ENCODE assay signal across 8 cellular contexts in the genomic region with DNA sequence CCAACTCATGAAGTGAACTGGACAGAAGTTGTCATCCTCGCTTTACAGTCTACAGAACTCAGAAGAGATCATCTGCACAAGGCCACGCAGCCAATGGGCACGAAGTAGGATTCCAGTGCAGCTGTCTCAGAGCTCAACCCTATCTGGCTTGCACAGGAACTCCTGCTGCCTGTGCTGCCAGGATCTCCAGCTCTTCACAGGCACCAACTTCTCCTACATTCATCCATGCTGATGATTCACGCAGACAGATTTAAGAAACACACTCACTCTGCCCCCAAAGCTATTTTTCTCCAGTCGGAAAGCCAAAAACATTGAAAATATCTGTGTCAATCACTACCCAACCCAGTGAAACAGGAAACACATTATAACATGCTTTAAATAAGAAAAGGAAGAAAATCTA.
DNase-seq lines count a peak whose midpoint lies in the region.

No MANE protein-coding gene starts in this region.

- DNase-seq in Ammon's horn (ENCODE audit: low spot score) (peak; percentile 84), OCI-M1 (lab: John Stamatoyannopoulos, UW) (peak; percentile 12), fibroblast of gingiva (ENCODE audit: low read depth) (peak; percentile 84), occipital lobe (lab: John Stamatoyannopoulos, UW) (peak; percentile 69), AML-193 (lab: John Stamatoyannopoulos, UW) (no peak), NCI-H2171 treated with DMSO at 0.1 percent for 48 hours (lab: John Stamatoyannopoulos, UW) (no peak), HPDE6-E6E7 (ENCODE audit: extremely low spot score) (no peak)
- no peak for DNase-seq in activated T-helper 1 cell treated with anti-CD3 and anti-CD28 coated beads, Interleukin-12 subunit alpha, Interleukin-12 subunit beta, Interleukin-2, Interleukin-4 antibody, amounts not matched to agents 30 ng/mL and 10 ng/mL and 1 ng/mL, durations not matched to agents 14 hours and 24 hours and 36 hours (ENCODE audit: low spot score)

- H3K27ac Mint-ChIP-seq in activated T-helper 1 cell treated with anti-CD3 and anti-CD28 coated beads, Interleukin-12 subunit alpha, Interleukin-12 subunit beta, Interleukin-2, Interleukin-4 antibody, amounts not matched to agents 30 ng/mL and 10 ng/mL and 1 ng/mL, durations not matched to agents 14 hours and 24 hours and 36 hours, result no peak overlapping the region

- peaks cover 11% of the 10 kb centered on the region for H3K4me1 Mint-ChIP-seq in activated T-helper 1 cell treated with anti-CD3 and anti-CD28 coated beads, Interleukin-12 subunit alpha, Interleukin-12 subunit beta, Interleukin-2, Interleukin-4 antibody, amounts not matched to agents 30 ng/mL and 10 ng/mL and 1 ng/mL, durations not matched to agents 14 hours and 24 hours and 36 hours (ENCODE audit: low read depth)

- peaks cover 1% of the 10 kb centered on the region for H3K27me3 Mint-ChIP-seq in activated T-helper 1 cell treated with anti-CD3 and anti-CD28 coated beads, Interleukin-12 subunit alpha, Interleukin-12 subunit beta, Interleukin-2, Interleukin-4 antibody, amounts not matched to agents 30 ng/mL and 10 ng/mL and 1 ng/mL, durations not matched to agents 14 hours and 24 hours and 36 hours (ENCODE audit: insufficient read depth)

- H3K4me3 Mint-ChIP-seq in activated T-helper 1 cell treated with anti-CD3 and anti-CD28 coated beads, Interleukin-12 subunit alpha, Interleukin-12 subunit beta, Interleukin-2, Interleukin-4 antibody, amounts not matched to agents 30 ng/mL and 10 ng/mL and 1 ng/mL, durations not matched to agents 14 hours and 24 hours and 36 hours, result no peak overlapping the region

- intact Hi-C loops in activated T-helper 1 cell treated with anti-CD3 and anti-CD28 coated beads, Interleukin-12 subunit alpha, Interleukin-12 subunit beta, Interleukin-2, Interleukin-4 antibody, amounts not matched to agents 30 ng/mL and 10 ng/mL and 1 ng/mL, durations not matched to agents 14 hours and 24 hours and 36 hours (cut with micrococcal nuclease), result loop anchor here (5.0 kb wide), 1 partner anchor 42 kb away; no protein-coding TSS in a partner anchor

- no peaks in the 10 kb centered on the region for H3K9me3 Mint-ChIP-seq in activated T-helper 1 cell treated with anti-CD3 and anti-CD28 coated beads, Interleukin-12 subunit alpha, Interleukin-12 subunit beta, Interleukin-2, Interleukin-4 antibody, amounts not matched to agents 30 ng/mL and 10 ng/mL and 1 ng/mL, durations not matched to agents 14 hours and 24 hours and 36 hours

- H3K36me3 Mint-ChIP-seq in activated T-helper 1 cell treated with anti-CD3 and anti-CD28 coated beads, Interleukin-12 subunit alpha, Interleukin-12 subunit beta, Interleukin-2, Interleukin-4 antibody, amounts not matched to agents 30 ng/mL and 10 ng/mL and 1 ng/mL, durations not matched to agents 14 hours and 24 hours and 36 hours (ENCODE audit: low read depth), result peaks cover 9% of the 10 kb centered on the region

Comparison
In these comparisons a context has a peak if more than half of its experiments do, and no peak if none do; other contexts are left out.
1. DNase-seq: peak in Ammon's horn (single experiment), OCI-M1 (single experiment), fibroblast of gingiva (single experiment) and occipital lobe (single experiment); none in AML-193 (0 of 2), activated T-helper 1 cell treated with anti-CD3 and anti-CD28 coated beads, Interleukin-12 subunit alpha, Interleukin-12 subunit beta, Interleukin-2, Interleukin-4 antibody, amounts not matched to agents 30 ng/mL and 10 ng/mL and 1 ng/mL, durations not matched to agents 14 hours and 24 hours and 36 hours (single experiment), NCI-H2171 treated with DMSO at 0.1 percent for 48 hours (single experiment) and HPDE6-E6E7 (single experiment).